In genomic region chr2:44718431-44718830, GRCh38 we compare ENCODE assay signal across 24 cellular contexts.
"Had no signal": no experiment of that assay in that cellular context is flagged by ENCODE, and none has a peak within 500 bp of the region (broad histone marks: within the 10 kb centered on the region; RNA-seq: fewer than 3 reads in every experiment).

No MANE protein-coding gene starts in this region.

- DNase-seq: colonic mucosa; cortex of kidney; dermis blood vessel endothelial cell; dorsolateral prefrontal cortex; effector CD4-positive, alpha-beta T cell; effector CD8-positive, alpha-beta T cell; effector memory CD4-positive, alpha-beta T cell; effector memory CD8-positive, alpha-beta T cell; endodermal cell; erythroblast; esophagus squamous epithelium; foreskin fibroblast; foreskin keratinocyte; gastrocnemius medialis; glutamatergic neuron; head of caudate nucleus; heart left ventricle; heart right ventricle had no signal

- H3K27ac ChIP-seq: colonic mucosa, coronary artery, dorsolateral prefrontal cortex, epithelial cell of prostate, esophagus muscularis mucosa, esophagus squamous epithelium, foreskin keratinocyte, gastrocnemius medialis, gastroesophageal sphincter, heart left ventricle, heart right ventricle, hepatocyte had no signal

- H3K36me3 ChIP-seq: colonic mucosa, esophagus muscularis mucosa, esophagus squamous epithelium, gastrocnemius medialis, gastroesophageal sphincter, heart left ventricle, heart right ventricle had no signal

- H3K4me1 ChIP-seq: colonic mucosa, esophagus muscularis mucosa, esophagus squamous epithelium, foreskin keratinocyte, gastrocnemius medialis, gastroesophageal sphincter had no signal

- ATAC-seq: effector memory CD8-positive, alpha-beta T cell; esophagus mucosa; foreskin keratinocyte; gastrocnemius medialis; gastroesophageal sphincter; heart left ventricle; heart right ventricle had no signal

- H3K4me3 ChIP-seq: colonic mucosa, coronary artery, dorsolateral prefrontal cortex, esophagus muscularis mucosa, esophagus squamous epithelium, gastrocnemius medialis, gastroesophageal sphincter, heart left ventricle, heart right ventricle, hepatocyte had no signal

- H3K27me3 ChIP-seq: colonic mucosa, dorsolateral prefrontal cortex, esophagus muscularis mucosa, esophagus squamous epithelium, foreskin keratinocyte, gastrocnemius medialis, gastroesophageal sphincter, heart left ventricle, heart right ventricle, hepatocyte had no signal

- H3K9me3 ChIP-seq: colonic mucosa, esophagus muscularis mucosa, esophagus squamous epithelium, gastrocnemius medialis, gastroesophageal sphincter, heart left ventricle, heart right ventricle had no signal
